In genomic region chr1:25566186-25566729, GRCh38 we compare ENCODE assay signal across 9 cellular contexts. TPM values are rescaled to one million over a fixed set of nuclear protein-coding genes. Genes with fewer than 3 reads are reported as not detected.
DNase-seq lines count a peak whose midpoint lies in the region; ATAC-seq and TF ChIP-seq lines count a peak whose summit lies in the region.
"Had no signal": no experiment of that assay in that cellular context is flagged by ENCODE, and none has a peak within 500 bp of the region (broad histone marks: within the 10 kb centered on the region; RNA-seq: fewer than 3 reads in every experiment).

No MANE protein-coding gene starts in this region.

- POLR2A ChIA-PET in CD8-positive, alpha-beta memory T cell (lab: Charles Lee) = interaction anchor here (1.0 to 3.5 kb wide), 4 partner anchors 9 to 17 kb away, joined by 3 to 13 read pairs (median 8); no protein-coding TSS in a partner anchor

- H3K36me3 Mint-ChIP-seq in CD8-positive, alpha-beta memory T cell = peaks cover 4 to 70% (median 14%) of the 10 kb centered on the region in 3 donors
- peaks cover 26% of the 10 kb centered on the region for H3K36me3 Mint-ChIP-seq in effector memory CD8-positive, alpha-beta T cell (ENCODE audit: insufficient read depth)

- no peaks in the 10 kb centered on the region for H3K9me3 ChIP-seq in CD8-positive, alpha-beta memory T cell (ENCODE audit: low read length)
- no peaks in the 10 kb centered on the region for H3K9me3 ChIP-seq in NT2/D1 (ENCODE audit: insufficient read depth, low read length)
- H3K9me3 ChIP-seq in psoas muscle = no peaks in the 10 kb centered on the region

- H3K4me1 Mint-ChIP-seq in CD8-positive, alpha-beta memory T cell = peaks cover 59 to 92% (median 62%) of the 10 kb centered on the region in 3 donors
- peaks cover 38 to 42% of the 10 kb centered on the region in 2 donors for H3K4me1 Mint-ChIP-seq in effector memory CD8-positive, alpha-beta T cell (ENCODE audit: low read depth in 2 of 2)

- H3K9ac ChIP-seq in NT2/D1 (ENCODE audit: insufficient read length, low read depth) = peak overlapping the region; percentile 65

- H3K9me3 Mint-ChIP-seq in CD8-positive, alpha-beta memory T cell = no peaks in the 10 kb centered on the region
- H3K9me3 Mint-ChIP-seq in effector memory CD8-positive, alpha-beta T cell = no peaks in the 10 kb centered on the region

- H3K27me3 ChIP-seq in CD8-positive, alpha-beta memory T cell (ENCODE audit: insufficient read depth, low read length, poor library complexity, severe bottlenecking) = no peaks in the 10 kb centered on the region
- H3K27me3 ChIP-seq in NT2/D1 (ENCODE audit: insufficient read depth, insufficient read length) (no peaks in the 10 kb centered on the region), psoas muscle (ENCODE audit: insufficient read depth in 3 of 3, low read length in 2 of 3) (no peaks in the 10 kb centered on the region)

- peaks cover 29% of the 10 kb centered on the region for H3K36me3 ChIP-seq in CD8-positive, alpha-beta memory T cell (ENCODE audit: insufficient read depth, low read length)
- peaks cover 37% of the 10 kb centered on the region for H3K36me3 ChIP-seq in NT2/D1 (ENCODE audit: insufficient read depth, insufficient read length, low read length)
- peaks cover 0 to 28% of the 10 kb centered on the region in 2 donors for H3K36me3 ChIP-seq in psoas muscle (ENCODE audit: insufficient read depth in 1 of 2, low read depth in 1 of 2)

- no peak for DNase-seq in CD8-positive, alpha-beta memory T cell
- no peak for DNase-seq in NT2/D1 (ENCODE audit: low read depth, low spot score)
- DNase-seq in effector memory CD8-positive, alpha-beta T cell = no peak
- no peak for DNase-seq in psoas muscle
- no peak for DNase-seq in pons (ENCODE audit: low spot score)
- DNase-seq in 8988T = no peak

- no peak for ATAC-seq in effector memory CD8-positive, alpha-beta T cell (replicated peaks)
- peak in 2 of 4 donors; percentile 26 to 32 for ATAC-seq in psoas muscle
- ATAC-seq in GM21390 (IDR thresholded peaks at IDR 0.05; ENCODE audit: unreplicated experiment) = no peak
- no peak for ATAC-seq in HG03571 (IDR thresholded peaks at IDR 0.05; ENCODE audit: unreplicated experiment)
- ATAC-seq: K562 had no signal

- CTCF ChIA-PET in CD8-positive, alpha-beta memory T cell (lab: Charles Lee) = interaction anchor here (0.6 to 3.8 kb wide), 7 partner anchors 12 to 382 kb away, joined by 3 to 19 read pairs (median 8); partner anchors contain the start of gene LDLRAP1

- 31 to 56% (median 32%) methylated on average over 9 of the region's 9 CpGs for WGBS in psoas muscle, 3 donors

- peak overlapping the region; percentile 48 to 86 (median 79) for H3K4me3 Mint-ChIP-seq in CD8-positive, alpha-beta memory T cell
- H3K4me3 Mint-ChIP-seq in effector memory CD8-positive, alpha-beta T cell = peak overlapping the region in 1 of 2 donors; percentile 48

- peaks cover 87% of the 10 kb centered on the region for H3K4me1 ChIP-seq in CD8-positive, alpha-beta memory T cell (ENCODE audit: insufficient read depth, low read length)
- H3K4me1 ChIP-seq in NT2/D1 (ENCODE audit: insufficient read depth, insufficient read length) (peaks cover 55% of the 10 kb centered on the region), psoas muscle (peaks cover 56% of the 10 kb centered on the region)

- intact Hi-C loops in psoas muscle (cut with DNase I) = loop anchor here in 1 of 2 donors (5.0 kb wide), 1 partner anchor 231 kb away; no protein-coding TSS in a partner anchor

- H3K4me3 ChIP-seq in CD8-positive, alpha-beta memory T cell (ENCODE audit: low read length) = peak overlapping the region; percentile 78
- H3K4me3 ChIP-seq in NT2/D1 (ENCODE audit: insufficient read length, low read depth) (no peak overlapping the region), psoas muscle (peak overlapping the region; percentile 27)
- H3K4me3 ChIP-seq: K562 had no signal

- TF ChIP-seq CTCF in psoas muscle (IDR thresholded peaks at IDR 0.05) = no peak

- H3K27ac Mint-ChIP-seq in CD8-positive, alpha-beta memory T cell = peak overlapping the region in 5 of 8 donors; percentile 47 to 96 (median 84)
- H3K27ac Mint-ChIP-seq in effector memory CD8-positive, alpha-beta T cell = peak overlapping the region; percentile 82 to 83

- no peak overlapping the region for H3K27ac ChIP-seq in CD8-positive, alpha-beta memory T cell (ENCODE audit: low read depth, low read length)
- peak overlapping the region; percentile 89 for H3K27ac ChIP-seq in psoas muscle

- no peaks in the 10 kb centered on the region for H3K27me3 Mint-ChIP-seq in CD8-positive, alpha-beta memory T cell
- H3K27me3 Mint-ChIP-seq in effector memory CD8-positive, alpha-beta T cell = no peaks in the 10 kb centered on the region

RNA-seq across cellular contexts. Expression of gene LDLRAP1, which starts 22.9 kb away (rescaled TPM):
- total RNA-seq in CD8-positive, alpha-beta memory T cell = 10 to 100 TPM; 21.1 to 22.0 TPM
- 302 TPM for polyA plus RNA-seq in CD8-positive, alpha-beta memory T cell
- 10 to 100 TPM; 10.1 to 12.9 (median 10.9) TPM for total RNA-seq in psoas muscle
- polyA plus RNA-seq in psoas muscle = 10 to 100 TPM in 1 of 3 donors, 1 to 10 TPM in 2; 5.6 to 10.5 (median 6.7) TPM

RNA-seq across cellular contexts. Expression of gene MAN1C1, which starts 50.3 kb away (rescaled TPM):
- 1 to 10 TPM; 2.8 to 3.6 TPM for total RNA-seq in CD8-positive, alpha-beta memory T cell
- 5.6 TPM for polyA plus RNA-seq in CD8-positive, alpha-beta memory T cell
- 1 to 10 TPM; 1.8 to 6.7 (median 2.5) TPM for total RNA-seq in psoas muscle
- 1 to 10 TPM; 1.8 to 2.0 (median 1.9) TPM for polyA plus RNA-seq in psoas muscle
